In genomic region chr11:2913029-2913431, GRCh38 we compare ENCODE assay signal across 1 cellular context.
A peak's percentile ranks its signal among the peaks of the same experiment; 100 is the strongest.
TF ChIP-seq lines count a peak whose summit lies in the region.

No MANE protein-coding gene starts in this region.

TF ChIP-seq in HepG2, 621 proteins besides CTCF, POLR2A, EP300 and RAD21 (continued from another document):
- TF ChIP-seq ARID2 (CRISPR knock-in tag; IDR thresholded peaks at IDR 0.05; ENCODE audit: borderline replicate concordance) (no peak), ZNF138 (CRISPR knock-in tag; IDR thresholded peaks at IDR 0.05; ENCODE audit: low read depth) (no peak), RBFOX2 (IDR thresholded peaks at IDR 0.05; ENCODE audit: low read depth, low read length) (0 out of 2 replicates have a peak, but pooled peaks have one; percentile 24), ZNF704 (CRISPR knock-in tag; IDR thresholded peaks at IDR 0.05; ENCODE audit: borderline replicate concordance) (no peak)
TF ChIP-seq in HepG2: peak in this region for 1.
